In genomic region chr17:28033972-28034714, GRCh38 we compare ENCODE assay signal across 1 cellular context.
TF ChIP-seq lines count a peak whose summit lies in the region.

No MANE protein-coding gene starts in this region.

TF ChIP-seq in endothelial cell of umbilical vein, 7 proteins besides CTCF, POLR2A, EP300 and RAD21:
- TF ChIP-seq FOS (IDR thresholded peaks at IDR 0.05; ENCODE audit: borderline replicate concordance, insufficient read depth, low read length) (peak; percentile 95), MYC (IDR thresholded peaks at IDR 0.05; ENCODE audit: low read depth, low read length) (peak; percentile 86), POLR2AphosphoS5 (IDR thresholded peaks at IDR 0.05; ENCODE audit: insufficient read depth, low read depth, low read length) (peak; percentile 86), JUN (IDR thresholded peaks at IDR 0.05; ENCODE audit: borderline replicate concordance, insufficient read depth, insufficient read length, low read depth) (peak; percentile 85), GATA2 (IDR thresholded peaks at IDR 0.05; ENCODE audit: insufficient read depth, insufficient read length, low read depth, low read length) (peak; percentile 69), EZH2 (IDR thresholded peaks at IDR 0.05; ENCODE audit: borderline replicate concordance, low read depth, low read length, severe bottlenecking) (no peak)
- TF ChIP-seq, protein P1, sequence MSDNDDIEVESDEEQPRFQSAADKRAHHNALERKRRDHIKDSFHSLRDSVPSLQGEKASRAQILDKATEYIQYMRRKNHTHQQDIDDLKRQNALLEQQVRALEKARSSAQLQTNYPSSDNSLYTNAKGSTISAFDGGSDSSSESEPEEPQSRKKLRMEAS (IDR thresholded peaks at IDR 0.05; ENCODE audit: insufficient read depth, insufficient read length), result peak; percentile 67
